In genomic region chr20:33811763-33812672, GRCh38 we compare ENCODE assay signal across 2 cellular contexts.
TF ChIP-seq lines count a peak whose summit lies in the region.

No MANE protein-coding gene starts in this region.

TF ChIP-seq in SK-N-SH, 30 proteins besides CTCF, POLR2A, EP300 and RAD21 (continued from another document):
- TF ChIP-seq IRF3 (IDR thresholded peaks at IDR 0.05; ENCODE audit: low read depth, low read length): no peak
- TF ChIP-seq PBX3 (IDR thresholded peaks at IDR 0.05): no peak

TF ChIP-seq in GM12878, 131 proteins besides CTCF, POLR2A, EP300 and RAD21:
- TF ChIP-seq ZBTB4 (CRISPR knock-in tag; IDR thresholded peaks at IDR 0.05) (no peak), BCL11A (IDR thresholded peaks at IDR 0.05; ENCODE audit: low read depth, low read length) (no peak), KAT2A (conservative IDR thresholded peaks at IDR 0.05; ENCODE audit: control insufficient read depth, low read depth, low read length) (no peak), MXI1 (IDR thresholded peaks at IDR 0.05; ENCODE audit: low read depth, low read length) (peak; percentile 52; the same call in 1 of the 2 replicates), ELK1 (IDR thresholded peaks at IDR 0.05; ENCODE audit: low read depth, low read length) (0 out of 2 replicates have a peak, but pooled peaks have one; percentile 14), IKZF2 (IDR thresholded peaks at IDR 0.05) (peak; percentile 35 to 40; a peak in 2 of 4 replicates), E4F1 (IDR thresholded peaks at IDR 0.05; ENCODE audit: borderline replicate concordance, partially characterized antibody) (peak; percentile 36), ZZZ3 (IDR thresholded peaks at IDR 0.05; ENCODE audit: control insufficient read depth, insufficient read length, low read depth) (no peak), SIN3A (IDR thresholded peaks at IDR 0.05; ENCODE audit: low read depth, low read length) (0 out of 2 replicates have a peak, but pooled peaks have one; percentile 36), IKZF1 (conservative IDR thresholded peaks at IDR 0.05) (peak; percentile 27; the same call in 1 of the 2 replicates), SPI1 (IDR thresholded peaks at IDR 0.05; ENCODE audit: borderline replicate concordance, insufficient read depth, low read depth, low read length) (peak; percentile 27; the same call in 1 of the 2 replicates), EED (IDR thresholded peaks at IDR 0.05; ENCODE audit: low read depth) (peak; percentile 11; the same call in 1 of the 2 replicates), CBX5 (IDR thresholded peaks at IDR 0.05; ENCODE audit: low read depth) (no peak), MLLT1 (IDR thresholded peaks at IDR 0.05) (peak; percentile 71; the same call in 1 of the 2 replicates), ETV6 (conservative IDR thresholded peaks at IDR 0.05 in 1 of 2, IDR thresholded peaks at IDR 0.05 in 1 of 2; ENCODE audit: borderline replicate concordance in 1 of 2, low read depth in 1 of 2) (peak in 1 of 2 experiments; percentile 22; a peak in 1 of 4 replicates), RELB (IDR thresholded peaks at IDR 0.05; ENCODE audit: low read depth) (peak; percentile 38; the same call in 1 of the 2 replicates), LARP7 (IDR thresholded peaks at IDR 0.05) (no peak), HDAC6 (IDR thresholded peaks at IDR 0.05; ENCODE audit: unreplicated experiment) (no peak), HDGF (IDR thresholded peaks at IDR 0.05) (peak; percentile 96), NBN (IDR thresholded peaks at IDR 0.05) (peak; percentile 62), JUNB (IDR thresholded peaks at IDR 0.05) (no peak)
TF ChIP-seq in GM12878: peak in this region for 13.
